Comparison of ENCODE assay signal across 9 cellular contexts in the genomic region with DNA sequence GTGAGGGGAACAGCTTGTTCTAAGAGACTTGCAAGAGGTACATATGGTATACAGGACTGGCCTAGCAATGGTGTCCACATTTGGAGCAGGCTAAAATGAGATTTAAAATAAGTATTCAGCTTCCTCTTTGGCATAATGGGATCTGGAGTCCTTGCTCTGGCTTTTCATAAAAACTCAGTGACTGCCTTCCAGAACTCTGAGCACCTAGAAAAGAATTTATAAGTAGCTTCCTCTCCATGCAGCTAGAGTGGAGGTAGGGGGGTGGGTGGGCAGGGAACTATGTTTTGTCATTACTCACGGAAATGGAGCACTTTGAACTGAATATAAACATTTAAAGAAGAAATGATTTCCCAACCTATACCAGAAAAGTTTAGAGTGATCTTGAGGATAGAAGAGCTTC. TPM values are rescaled to one million over a fixed set of nuclear protein-coding genes. Genes with fewer than 3 reads are reported as not detected.
"Had no signal": no experiment of that assay in that cellular context is flagged by ENCODE, and none has a peak within 500 bp of the region (broad histone marks: within the 10 kb centered on the region; RNA-seq: fewer than 3 reads in every experiment).

No MANE protein-coding gene starts in this region.

- H3K27ac ChIP-seq: HL-60 had no signal

- DNase-seq: H9, HCEC 1CT, KG1 had no signal

- ATAC-seq: GM23338, HepG2, K562 had no signal

- H3K4me3 ChIP-seq: GM23338, K562 had no signal

- H3K4me2 ChIP-seq: GM23338 had no signal

- H2AFZ ChIP-seq: GM23338 had no signal

RNA-seq across cellular contexts. Expression of a gene that starts 3.3 kb away (rescaled TPM):
- total RNA-seq: GM23338, H1, H9, HepG2, HT1080, K562 had no signal
- polyA plus RNA-seq: GM23338, H1, HepG2, K562 had no signal
